22 cellular contexts compared by ENCODE assay signal in the genomic region with DNA sequence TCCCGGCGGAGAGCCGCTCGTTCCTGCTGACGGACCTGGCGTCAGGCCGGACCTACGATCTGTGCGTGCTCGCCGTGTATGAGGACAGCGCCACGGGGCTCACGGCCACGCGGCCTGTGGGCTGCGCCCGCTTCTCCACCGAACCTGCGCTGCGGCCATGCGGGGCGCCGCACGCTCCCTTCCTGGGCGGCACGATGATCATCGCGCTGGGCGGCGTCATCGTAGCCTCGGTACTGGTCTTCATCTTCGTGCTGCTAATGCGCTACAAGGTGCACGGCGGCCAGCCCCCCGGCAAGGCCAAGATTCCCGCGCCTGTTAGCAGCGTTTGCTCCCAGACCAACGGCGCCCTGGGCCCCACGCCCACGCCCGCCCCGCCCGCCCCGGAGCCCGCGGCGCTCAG. TPM values are rescaled to one million over a fixed set of nuclear protein-coding genes. Genes with fewer than 3 reads are reported as not detected.
"Had no signal": no experiment of that assay in that cellular context is flagged by ENCODE, and none has a peak within 500 bp of the region (broad histone marks: within the 10 kb centered on the region; RNA-seq: fewer than 3 reads in every experiment).

No MANE protein-coding gene starts in this region.

- H3K27me3 ChIP-seq: MG63, SJSA1 had no signal

- H3K9me3 ChIP-seq: MG63, SJSA1 had no signal

- DNase-seq: Karpas-422, KG1, MG63, NCI-H1092 treated with DMSO at 0.1 percent for 48 hours, NCI-H1436, NCI-H187, NCI-H2029, NCI-H2081 treated with DMSO at 0.1 percent for 48 hours, NCI-H2171, NCI-H226, NCI-H446, NCI-H510A, NCI-H524 treated with DMSO at 0.1 percent for 48 hours, NCI-H69, NCI-H774, Right ventricle myocardium superior, RPMI8226, SIG-M5 had no signal

- H3K4me1 ChIP-seq: SJSA1 had no signal

- H3K27ac ChIP-seq: SJSA1, SK-N-MC had no signal

- H3K36me3 ChIP-seq: MG63, SJSA1 had no signal

- FAIRE-seq: RCC 7860 had no signal

- H3K4me3 ChIP-seq: MG63, SJSA1, SK-N-MC had no signal

RNA-seq across cellular contexts. Expression of a gene that starts 36.5 kb away (rescaled TPM):
- total RNA-seq: HT1080, SJSA1 had no signal

RNA-seq across cellular contexts. Expression of a gene that starts 42.2 kb away (rescaled TPM):
- total RNA-seq: HT1080, SJSA1 had no signal
